ENCODE assay signal across 21 cellular contexts in the genomic region with DNA sequence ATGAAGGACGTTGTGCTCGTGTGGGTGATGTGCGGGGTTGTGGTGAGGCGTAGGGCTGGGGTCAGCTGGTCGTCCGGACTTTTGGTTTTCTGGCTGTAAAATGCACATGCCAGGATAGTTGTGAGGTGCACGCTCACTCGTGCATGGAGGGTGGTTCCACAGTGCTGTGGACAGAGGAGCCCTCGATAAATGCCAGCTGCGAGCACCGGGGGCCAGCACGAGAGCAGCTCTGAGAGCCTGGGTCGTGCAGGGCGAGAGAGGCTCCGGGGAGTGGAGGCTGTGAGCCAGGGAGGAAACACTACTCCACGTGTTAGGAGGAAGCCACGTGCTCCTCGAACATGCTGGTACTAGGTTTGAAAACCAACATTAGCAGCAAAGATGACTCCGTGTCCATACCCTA. TPM values are rescaled to one million over a fixed set of nuclear protein-coding genes. Genes with fewer than 3 reads are reported as not detected.
DNase-seq lines count a peak whose midpoint lies in the region; ATAC-seq and TF ChIP-seq lines count a peak whose summit lies in the region.
"Had no signal": no experiment of that assay in that cellular context is flagged by ENCODE, and none has a peak within 500 bp of the region (broad histone marks: within the 10 kb centered on the region; RNA-seq: fewer than 3 reads in every experiment).

No MANE protein-coding gene starts in this region.

- no peak overlapping the region for H2AFZ ChIP-seq in trophoblast cell (ENCODE audit: insufficient read depth, low read length, poor library complexity)

- H3K18ac ChIP-seq in trophoblast cell (ENCODE audit: low read length) = no peak overlapping the region

- H3K4me2 ChIP-seq in trophoblast cell (ENCODE audit: low read length) = no peak overlapping the region

- H3K36me3 ChIP-seq in heart right ventricle (peaks cover 0 to 8% (median 0%) of the 10 kb centered on the region in 9 donors), trophoblast cell (ENCODE audit: control insufficient read depth in 1 of 2, insufficient read depth in 2 of 2, low read length in 2 of 2) (peaks cover 21 to 34% of the 10 kb centered on the region in 2 experiments)
- H3K36me3 ChIP-seq: SJCRH30 had no signal

- H4K8ac ChIP-seq in trophoblast cell (ENCODE audit: low read depth, low read length) = no peak overlapping the region

- H4K12ac ChIP-seq in trophoblast cell (ENCODE audit: low read depth, low read length) = no peak overlapping the region

- H3K9ac ChIP-seq in trophoblast cell (ENCODE audit: low read length) = no peak overlapping the region

- H3K36me3 Mint-ChIP-seq in Calu3 (ENCODE audit: insufficient read depth, unreplicated experiment) = peaks cover 10% of the 10 kb centered on the region
- H3K36me3 Mint-ChIP-seq in chondrocyte (ENCODE audit: low read depth) = peaks cover 11% of the 10 kb centered on the region
- H3K36me3 Mint-ChIP-seq in endothelial cell (ENCODE audit: low read depth, unreplicated experiment) = no peaks in the 10 kb centered on the region
- H3K36me3 Mint-ChIP-seq: CD8-positive, alpha-beta memory T cell had no signal

- DNase-seq in Right ventricle myocardium superior (peak; percentile 27), heart right ventricle (no peak), Calu3 (no peak), chondrocyte (ENCODE audit: low spot score) (peak; percentile 78), trophoblast cell (no peak), substantia nigra (lab: John Stamatoyannopoulos, UW) (no peak), SW480 (ENCODE audit: low spot score) (no peak), endothelial cell (ENCODE audit: low spot score) (no peak)
- DNase-seq: AML-193; GDM1; GOT3; KG1; NCI-H1092; NCI-H146; NCI-H2029; NCI-H2227 treated with DMSO at 0.1 percent for 48 hours; NCI-H510A; NK-92 treated with Interleukin-12 subunit alpha and Interleukin-12 subunit beta, amount 100 ng/mL, for 24 hours; SJCRH30 had no signal

- H3K4me1 ChIP-seq in heart right ventricle (peaks cover 0 to 6% (median 5%) of the 10 kb centered on the region in 9 donors), trophoblast cell (ENCODE audit: control insufficient read depth in 1 of 2, insufficient read depth in 2 of 2, low read length in 2 of 2) (peaks cover 0 to 6% of the 10 kb centered on the region in 2 experiments)
- H3K4me1 ChIP-seq: SJCRH30 had no signal

- intact Hi-C loops in Right ventricle myocardium superior (cut with DNase I) = no loop called here
- intact Hi-C loops in heart right ventricle (cut with DNase I) = loop anchor here in 3 of 10 donors (5.0 to 10.0 kb wide), 2 partner anchors 297 to 300 kb away; no protein-coding TSS in a partner anchor
- intact Hi-C loops in Calu3 (cut with micrococcal nuclease; ENCODE audit: unreplicated experiment) = no loop called here

- H3K4me3 ChIP-seq in heart right ventricle (no peak overlapping the region), trophoblast cell (ENCODE audit: low read depth, low read length) (no peak overlapping the region)
- H3K4me3 ChIP-seq: SJCRH30 had no signal

- TF ChIP-seq CTCF in heart right ventricle (IDR thresholded peaks at IDR 0.05) = no peak
- no peak for TF ChIP-seq CTCF in Calu3 (IDR thresholded peaks at IDR 0.05; ENCODE audit: unreplicated experiment)
- no peak for TF ChIP-seq CTCF in chondrocyte (IDR thresholded peaks at IDR 0.05)
- no peak for TF ChIP-seq CTCF in endothelial cell (IDR thresholded peaks at IDR 0.05; ENCODE audit: unreplicated experiment)

- H3K27ac ChIP-seq in heart right ventricle (no peak overlapping the region), trophoblast cell (ENCODE audit: low read depth, low read length) (no peak overlapping the region), substantia nigra (ENCODE audit: low read depth, low read length, poor library complexity, severe bottlenecking) (no peak overlapping the region)
- H3K27ac ChIP-seq: C4-2B, SJCRH30 had no signal

- H3K9me3 ChIP-seq in heart right ventricle (peaks cover 0 to 20% (median 6%) of the 10 kb centered on the region in 11 donors), trophoblast cell (ENCODE audit: insufficient read depth, low read depth, low read length) (peaks cover 15% of the 10 kb centered on the region)

- peaks cover 6% of the 10 kb centered on the region for H3K9me3 Mint-ChIP-seq in Calu3 (ENCODE audit: low read depth, unreplicated experiment)
- peaks cover 5% of the 10 kb centered on the region for H3K9me3 Mint-ChIP-seq in chondrocyte (ENCODE audit: low read depth)
- H3K9me3 Mint-ChIP-seq in endothelial cell (ENCODE audit: unreplicated experiment) = no peaks in the 10 kb centered on the region
- H3K9me3 Mint-ChIP-seq: CD8-positive, alpha-beta memory T cell had no signal

- no TSS peak for BruUV-seq in Calu3 (replicated peaks; lab: Mats Ljungman, UMichigan)

- CTCF ChIA-PET in Calu3 (lab: Charles Lee) = no interaction called here

- no peaks in the 10 kb centered on the region for H3K79me1 ChIP-seq in trophoblast cell (ENCODE audit: low read length)

- H3K4me1 Mint-ChIP-seq in Calu3 (ENCODE audit: low read depth, unreplicated experiment) (no peaks in the 10 kb centered on the region), chondrocyte (ENCODE audit: low read depth) (peaks cover 23% of the 10 kb centered on the region), endothelial cell (ENCODE audit: unreplicated experiment) (no peaks in the 10 kb centered on the region)

- H4K91ac ChIP-seq in trophoblast cell (ENCODE audit: low read depth, low read length) = no peak overlapping the region

- H3K79me2 ChIP-seq in trophoblast cell (ENCODE audit: control insufficient read depth, insufficient read depth, low read length, poor library complexity) = peaks cover 2% of the 10 kb centered on the region

- no peaks in the 10 kb centered on the region for H3K27me3 Mint-ChIP-seq in Calu3 (ENCODE audit: unreplicated experiment)
- H3K27me3 Mint-ChIP-seq in chondrocyte (ENCODE audit: low read depth) = no peaks in the 10 kb centered on the region
- H3K27me3 Mint-ChIP-seq in endothelial cell (ENCODE audit: unreplicated experiment) = peaks cover 4% of the 10 kb centered on the region

- no peak overlapping the region for H2BK120ac ChIP-seq in trophoblast cell (ENCODE audit: insufficient read depth, low read length, poor library complexity)

- WGBS in heart right ventricle, 2 donors = 76 to 80% methylated on average over 19 of the region's 19 CpGs
- 100% methylated on average over 3 of the region's 19 CpGs for WGBS in trophoblast cell (ENCODE audit: extremely low coverage, insufficient coverage, insufficient read length)

- peak overlapping the region; percentile 2 for H3K4ac ChIP-seq in trophoblast cell (ENCODE audit: low read depth, low read length)

- no peak overlapping the region for H3K23ac ChIP-seq in trophoblast cell (ENCODE audit: low read length)

- no peak overlapping the region for H2AK5ac ChIP-seq in trophoblast cell (ENCODE audit: low read length)

- peak overlapping the region; percentile 34 for H3K27ac Mint-ChIP-seq in Calu3 (ENCODE audit: unreplicated experiment)
- H3K27ac Mint-ChIP-seq in chondrocyte (ENCODE audit: unreplicated experiment) = no peak overlapping the region
- no peak overlapping the region for H3K27ac Mint-ChIP-seq in endothelial cell (ENCODE audit: unreplicated experiment)
- H3K27ac Mint-ChIP-seq: CD8-positive, alpha-beta memory T cell had no signal

- no peak overlapping the region for H3K4me3 Mint-ChIP-seq in Calu3 (ENCODE audit: low read depth, unreplicated experiment)
- no peak overlapping the region for H3K4me3 Mint-ChIP-seq in chondrocyte (ENCODE audit: unreplicated experiment)
- no peak overlapping the region for H3K4me3 Mint-ChIP-seq in endothelial cell (ENCODE audit: unreplicated experiment)
- H3K4me3 Mint-ChIP-seq: CD8-positive, alpha-beta memory T cell had no signal

- no peak for ATAC-seq in Right ventricle myocardium superior (ENCODE audit: poor library complexity)
- ATAC-seq in heart right ventricle = no peak

- H3K27me3 ChIP-seq in heart right ventricle (no peaks in the 10 kb centered on the region), trophoblast cell (ENCODE audit: insufficient read depth, low read length) (no peaks in the 10 kb centered on the region)
- H3K27me3 ChIP-seq: SJCRH30 had no signal

- no peak overlapping the region for H3K14ac ChIP-seq in trophoblast cell (ENCODE audit: low read length)

- H2BK12ac ChIP-seq in trophoblast cell (ENCODE audit: low read length) = no peak overlapping the region

- H2BK5ac ChIP-seq in trophoblast cell (ENCODE audit: low read depth, low read length, poor library complexity) = no peak overlapping the region

RNA-seq across cellular contexts. Expression of a gene that starts 39.4 kb away (rescaled TPM):
- total RNA-seq in Right ventricle myocardium superior (44.2 TPM), heart right ventricle (10 to 100 TPM; 33.7 to 87.1 (median 48.8) TPM), Calu3 (2022) (54.5 and 82.9 TPM in 2 replicates), chondrocyte (322 to 628 TPM (median 616 TPM) in 3 replicates), endothelial cell (ENCODE audit: unreplicated experiment) (61.1 TPM)
- 10 to 100 TPM; 63.1 to 70.6 TPM for polyA plus RNA-seq in heart right ventricle
- 174 and 188 TPM in 2 replicates for polyA plus RNA-seq in trophoblast cell (2013)

Comparison
In these comparisons a context has a peak if more than half of its experiments do, and no peak if none do; other contexts are left out.
1. DNase-seq: peak in Right ventricle myocardium superior (single experiment) and chondrocyte (single experiment); none in heart right ventricle (0 of 2), Calu3 (single experiment), trophoblast cell (0 of 2), substantia nigra (0 of 49), SW480 (single experiment) and endothelial cell (single experiment).